7 cellular contexts compared by ENCODE assay signal in genomic region chr19:4969772-4970531, GRCh38. TPM values are rescaled to one million over a fixed set of nuclear protein-coding genes. Genes with fewer than 3 reads are reported as not detected.
DNase-seq lines count a peak whose midpoint lies in the region; ATAC-seq and TF ChIP-seq lines count a peak whose summit lies in the region.

No MANE protein-coding gene starts in this region.

- 2% methylated on average over 23 of the region's 25 CpGs for WGBS in suprapubic skin

- peak overlapping the region; percentile 82 for H3K4me3 Mint-ChIP-seq in activated naive CD8-positive, alpha-beta T cell treated with anti-CD3 and anti-CD28 coated beads, Interleukin-2, amount 50 U/mL, for 24 hours

- no peak for TF ChIP-seq CTCF in GM10248 (IDR thresholded peaks at IDR 0.05; ENCODE audit: control extremely low read depth, extremely low read depth, low read depth, missing control alignments)
- no peak for TF ChIP-seq CTCF in suprapubic skin (IDR thresholded peaks at IDR 0.05)

- peaks cover 55% of the 10 kb centered on the region for H3K4me1 ChIP-seq in suprapubic skin

- CTCF ChIA-PET in GM10248 (lab: Yijun Ruan, JAX) = interaction anchor here (1.0 to 1.9 kb wide), 2 partner anchors 9 to 31 kb away, joined by 3 to 7 read pairs; no protein-coding TSS in a partner anchor

- H3K27me3 Mint-ChIP-seq in activated naive CD8-positive, alpha-beta T cell treated with anti-CD3 and anti-CD28 coated beads, Interleukin-2, amount 50 U/mL, for 24 hours = no peaks in the 10 kb centered on the region

- H3K27ac Mint-ChIP-seq in activated naive CD8-positive, alpha-beta T cell treated with anti-CD3 and anti-CD28 coated beads, Interleukin-2, amount 50 U/mL, for 24 hours = peak overlapping the region; percentile 85

- no peak for TF ChIP-seq POLR2A in suprapubic skin (IDR thresholded peaks at IDR 0.05)

- H3K4me3 ChIP-seq in suprapubic skin = peak overlapping the region; percentile 61

- TF ChIP-seq EP300 in suprapubic skin (IDR thresholded peaks at IDR 0.05) = no peak

- no peaks in the 10 kb centered on the region for H3K36me3 ChIP-seq in suprapubic skin

- H3K9me3 Mint-ChIP-seq in activated naive CD8-positive, alpha-beta T cell treated with anti-CD3 and anti-CD28 coated beads, Interleukin-2, amount 50 U/mL, for 24 hours = no peaks in the 10 kb centered on the region

- peak overlapping the region; percentile 62 for H3K27ac ChIP-seq in suprapubic skin

- ATAC-seq in activated naive CD8-positive, alpha-beta T cell treated with anti-CD3 and anti-CD28 coated beads, Interleukin-2, amount 50 U/mL, for 24 hours = no peak
- no peak for ATAC-seq in GM18870 (IDR thresholded peaks at IDR 0.05; ENCODE audit: unreplicated experiment)
- ATAC-seq in HG03280 (IDR thresholded peaks at IDR 0.05; ENCODE audit: unreplicated experiment) = no peak

- H3K9me3 ChIP-seq in suprapubic skin = no peaks in the 10 kb centered on the region

- peak; percentile 74 for DNase-seq in GM10248 (ENCODE audit: extremely low spot score)
- peak; percentile 19 for DNase-seq in M059J (ENCODE audit: low read depth)
- peak; percentile 23 for DNase-seq in activated naive CD8-positive, alpha-beta T cell treated with anti-CD3 and anti-CD28 coated beads, Interleukin-2, amount 50 U/mL, for 24 hours
- peak; percentile 47 for DNase-seq in kidney tubule cell (ENCODE audit: low spot score)
- no peak for DNase-seq in suprapubic skin (ENCODE audit: low spot score in 2 of 2)

- H3K36me3 Mint-ChIP-seq in activated naive CD8-positive, alpha-beta T cell treated with anti-CD3 and anti-CD28 coated beads, Interleukin-2, amount 50 U/mL, for 24 hours (ENCODE audit: low read depth) = peaks cover 3% of the 10 kb centered on the region

- POLR2A ChIA-PET in GM10248 (lab: Yijun Ruan, JAX) = interaction anchor here (0.7 kb wide), 1 partner anchor 21 kb away, joined by 5 read pairs; no protein-coding TSS in a partner anchor

- H3K27me3 ChIP-seq in suprapubic skin = no peaks in the 10 kb centered on the region

- H3K4me1 Mint-ChIP-seq in activated naive CD8-positive, alpha-beta T cell treated with anti-CD3 and anti-CD28 coated beads, Interleukin-2, amount 50 U/mL, for 24 hours = peaks cover 37% of the 10 kb centered on the region

RNA-seq across cellular contexts. Expression of gene KDM4B, which starts 1.0 kb away (rescaled TPM):
- total RNA-seq in M059J (2014; rRNA removed; shearing (Covaris generic)) = 9.8 and 24.9 TPM in 2 replicates
- total RNA-seq in suprapubic skin = 10 to 100 TPM; 34.2 to 82.7 (median 48.7) TPM

Comparison
In these comparisons a context has a peak if more than half of its experiments do, and no peak if none do; other contexts are left out.
1. DNase-seq: peak in GM10248 (single experiment), M059J (single experiment), activated naive CD8-positive, alpha-beta T cell treated with anti-CD3 and anti-CD28 coated beads, Interleukin-2, amount 50 U/mL, for 24 hours (single experiment) and kidney tubule cell (single experiment); none in suprapubic skin (0 of 2).